ENCODE assay signal across 23 cellular contexts in genomic region chr14:100004392-100004791, GRCh38.
DNase-seq lines count a peak whose midpoint lies in the region; ATAC-seq, FAIRE-seq and TF ChIP-seq lines count a peak whose summit lies in the region.
"Had no signal": no experiment of that assay in that cellular context is flagged by ENCODE, and none has a peak within 500 bp of the region (broad histone marks: within the 10 kb centered on the region; RNA-seq: fewer than 3 reads in every experiment).

No MANE protein-coding gene starts in this region.

- H3K23ac ChIP-seq in mesendoderm (ENCODE audit: low read length) = no peak overlapping the region

- TF ChIP-seq EP300 in HepG2 (IDR thresholded peaks at IDR 0.05; ENCODE audit: low read depth in 2 of 2, low read length in 2 of 2) = no peak
- TF ChIP-seq EP300 in HepG2 (CRISPR knock-in tag; IDR thresholded peaks at IDR 0.05; ENCODE audit: borderline replicate concordance) = no peak

- DNase-seq in HepG2 (ENCODE audit: low spot score) (no peak), right lobe of liver (no peak), NB4 (ENCODE audit: low read depth) (peak; percentile 32), SK-MEL-5 (ENCODE audit: low read depth, low spot score) (peak; percentile 9), mesendoderm (peak; percentile 67), right cardiac atrium (no peak)
- DNase-seq in stimulated activated CD4-positive, alpha-beta T cell treated with anti-CD3 and anti-CD28 coated beads, Interleukin-15, amount 100 ng/mL, for 24 hours = no peak
- DNase-seq: Caco-2, DND-41, GF-D8, HFFc6, IMR-90, MV-4-11, NCI-H1436, NCI-H2107, NCI-H446 treated with DMSO at 0.1 percent for 48 hours, NCI-H748 treated with DMSO at 0.1 percent for 48 hours had no signal

- H3K18ac ChIP-seq in mesendoderm (ENCODE audit: low read length) = no peak overlapping the region

- no peak overlapping the region for H2AFZ ChIP-seq in HepG2 (ENCODE audit: low read length)

- no peaks in the 10 kb centered on the region for H4K20me1 ChIP-seq in HepG2 (ENCODE audit: insufficient read depth, low read length)

- peaks cover 11% of the 10 kb centered on the region for H3K9me3 ChIP-seq in HepG2 (ENCODE audit: low read length)
- H3K9me3 ChIP-seq in right lobe of liver = no peaks in the 10 kb centered on the region
- H3K9me3 ChIP-seq in right cardiac atrium (ENCODE audit: control insufficient read depth, low read length) = no peaks in the 10 kb centered on the region

- BruUV-seq in HepG2 (replicated peaks; lab: Mats Ljungman, UMichigan) = no TSS peak

- no peak overlapping the region for H4K8ac ChIP-seq in mesendoderm (ENCODE audit: low read depth, low read length)

- H3K4me1 ChIP-seq in HepG2 (ENCODE audit: insufficient read depth, low read length) = no peaks in the 10 kb centered on the region
- peaks cover 0 to 8% (median 4%) of the 10 kb centered on the region in 4 donors for H3K4me1 ChIP-seq in right lobe of liver
- H3K4me1 ChIP-seq in mesendoderm (ENCODE audit: control insufficient read depth, low read depth, low read length) = no peaks in the 10 kb centered on the region
- H3K4me1 ChIP-seq in right cardiac atrium (ENCODE audit: control insufficient read depth, insufficient read depth, low read length) = no peaks in the 10 kb centered on the region

- H2AK5ac ChIP-seq in mesendoderm (ENCODE audit: low read length) = no peak overlapping the region

- no peaks in the 10 kb centered on the region for H3K36me3 ChIP-seq in HepG2 (replicated peaks in 1 of 2; ENCODE audit: control insufficient read depth in 1 of 2, insufficient read depth in 2 of 2, low read length in 2 of 2)
- H3K36me3 ChIP-seq in right lobe of liver = no peaks in the 10 kb centered on the region
- H3K36me3 ChIP-seq in mesendoderm (ENCODE audit: control insufficient read depth, insufficient read depth, low read length) = no peaks in the 10 kb centered on the region

- no peak overlapping the region for H3K4ac ChIP-seq in mesendoderm (ENCODE audit: low read depth, low read length)

- H3K4me2 ChIP-seq in HepG2 (ENCODE audit: low read depth, low read length) (no peak overlapping the region), mesendoderm (ENCODE audit: low read length) (no peak overlapping the region)

- H3K4me3 ChIP-seq in HepG2 (replicated peaks in 1 of 3; ENCODE audit: insufficient read depth in 1 of 3, low read depth in 2 of 3, low read length in 3 of 3) = no peak overlapping the region
- H3K4me3 ChIP-seq in right lobe of liver = no peak overlapping the region
- no peak overlapping the region for H3K4me3 ChIP-seq in NB4 (ENCODE audit: low read depth, low read length)
- no peak overlapping the region for H3K4me3 ChIP-seq in mesendoderm (ENCODE audit: low read length)
- H3K4me3 ChIP-seq in right cardiac atrium (ENCODE audit: low read length) = no peak overlapping the region
- H3K4me3 ChIP-seq: SK-N-MC had no signal

- POLR2A ChIA-PET in HepG2 (lab: Yijun Ruan, JAX) = no interaction called here

- no peak overlapping the region for H2BK5ac ChIP-seq in mesendoderm (ENCODE audit: low read length)

- H3K56ac ChIP-seq in mesendoderm (ENCODE audit: low read length) = no peak overlapping the region

- no peak for TF ChIP-seq CTCF in HepG2 (CRISPR knock-in tag; IDR thresholded peaks at IDR 0.05)
- no peak for TF ChIP-seq CTCF in right lobe of liver (IDR thresholded peaks at IDR 0.05)
- no peak for TF ChIP-seq CTCF in NB4 (IDR thresholded peaks at IDR 0.05; ENCODE audit: low read depth, low read length)

- intact Hi-C loops in HepG2 (cut with micrococcal nuclease; ENCODE audit: unreplicated experiment) = no loop called here
- intact Hi-C loops in right lobe of liver (cut with DNase I) = loop anchor here in 1 of 2 donors (10.0 kb wide), 1 partner anchor 80 kb away; no protein-coding TSS in a partner anchor
- intact Hi-C loops in right cardiac atrium (cut with DNase I) = no loop called here

- in situ Hi-C loops in HepG2 (cut with HindIII; ENCODE audit: extremely low pct_ligation_motif_present, low pct_unique_long_range_greater_than_20kb) (no loop called here), SK-MEL-5 (cut with HindIII; ENCODE audit: low pct_unique_long_range_greater_than_20kb, low sequenced_read_pairs) (no loop called here)

- H4K5ac ChIP-seq in mesendoderm (ENCODE audit: low read length) = no peak overlapping the region

- no peak for FAIRE-seq in HepG2 (lab: Jason Lieb, UNC)
- FAIRE-seq: GM12892, H1 had no signal

- H3K27ac ChIP-seq in HepG2 (ENCODE audit: extremely low read length, insufficient read depth, low read length) (no peak overlapping the region), right lobe of liver (no peak overlapping the region), mesendoderm (ENCODE audit: low read depth, low read length) (no peak overlapping the region), right cardiac atrium (ENCODE audit: low read length) (no peak overlapping the region)
- H3K27ac ChIP-seq: SK-N-MC had no signal

- H3K27me3 ChIP-seq in HepG2 (ENCODE audit: control insufficient read depth in 1 of 2, insufficient read depth in 2 of 2, low read length in 2 of 2) (no peaks in the 10 kb centered on the region), right lobe of liver (no peaks in the 10 kb centered on the region), mesendoderm (ENCODE audit: insufficient read depth, low read length, poor library complexity) (no peaks in the 10 kb centered on the region), right cardiac atrium (ENCODE audit: control insufficient read depth, insufficient read depth) (no peaks in the 10 kb centered on the region)

- H2BK15ac ChIP-seq in mesendoderm (replicated peaks; ENCODE audit: low read depth) = no peak overlapping the region

- H3K9ac ChIP-seq in HepG2 (ENCODE audit: insufficient read depth, low read depth, low read length) = no peak overlapping the region
- no peak overlapping the region for H3K9ac ChIP-seq in mesendoderm (ENCODE audit: low read length)

- 81% methylated on average over 1 of the region's 1 CpG for WGBS in HepG2 (ENCODE audit: low lambda C conversion rate)
- WGBS in right lobe of liver (ENCODE audit: insufficient coverage, low coverage, low lambda C conversion rate, missing lambda C conversion rate) = 92% methylated on average over 1 of the region's 1 CpG
- WGBS in mesendoderm (ENCODE audit: extremely low coverage, insufficient coverage, low lambda C conversion rate) = no CpG with 5 or more reads among the region's 1 CpG
- WGBS in right cardiac atrium = 93% methylated on average over 1 of the region's 1 CpG

- H3K79me2 ChIP-seq in HepG2 (ENCODE audit: insufficient read depth, low read length) (no peaks in the 10 kb centered on the region), mesendoderm (ENCODE audit: control insufficient read depth, insufficient read depth, low read length) (no peaks in the 10 kb centered on the region)

- H2BK120ac ChIP-seq in mesendoderm (ENCODE audit: low read depth, low read length) = no peak overlapping the region

- H3K79me1 ChIP-seq in mesendoderm (ENCODE audit: low read length) = no peaks in the 10 kb centered on the region

- TF ChIP-seq POLR2A in HepG2 (IDR thresholded peaks at IDR 0.05; ENCODE audit: insufficient read depth in 1 of 2, low read depth in 2 of 2, low read length in 2 of 2) = no peak
- no peak for TF ChIP-seq POLR2A in right lobe of liver (IDR thresholded peaks at IDR 0.05)
- TF ChIP-seq POLR2A in NB4 (IDR thresholded peaks at IDR 0.05; ENCODE audit: extremely low read depth, insufficient read length) = no peak

- ATAC-seq in HepG2 (no peak), right lobe of liver (no peak), HG03025 (IDR thresholded peaks at IDR 0.05; ENCODE audit: low FRiP score, unreplicated experiment) (no peak), right cardiac atrium (no peak)
- ATAC-seq: Panc1, Right ventricle myocardium inferior had no signal

- TF ChIP-seq RAD21 in HepG2 (CRISPR knock-in tag; IDR thresholded peaks at IDR 0.05) = no peak

- CTCF ChIA-PET in HepG2 (lab: Yijun Ruan, JAX; ENCODE audit: low intra/inter-chr PET ratio, low total read pairs) = no interaction called here

TF ChIP-seq in HepG2, 621 proteins besides CTCF, POLR2A, EP300 and RAD21:
- no peak for TF ChIP-seq ZC3H13 (CRISPR knock-in tag; IDR thresholded peaks at IDR 0.05)
- peak; percentile 77; the same call in 1 of the 2 replicates for TF ChIP-seq ZNF280D (CRISPR knock-in tag; IDR thresholded peaks at IDR 0.05)
- no peak for TF ChIP-seq ZNF207 (IDR thresholded peaks at IDR 0.05; ENCODE audit: borderline replicate concordance)
- TF ChIP-seq ZFP36 (IDR thresholded peaks at IDR 0.05; ENCODE audit: borderline replicate concordance, low read depth, low read length, partially characterized antibody) = peak; percentile 82

Comparison
In these comparisons a context has a peak if more than half of its experiments do, and no peak if none do; other contexts are left out.
1. DNase-seq: peak in NB4 (single experiment), SK-MEL-5 (single experiment) and mesendoderm (single experiment); none in HepG2 (single experiment), right lobe of liver (0 of 3), stimulated activated CD4-positive, alpha-beta T cell treated with anti-CD3 and anti-CD28 coated beads, Interleukin-15, amount 100 ng/mL, for 24 hours (single experiment) and right cardiac atrium (0 of 3).